Comparison of ENCODE assay signal across 1 cellular context in the genomic region with DNA sequence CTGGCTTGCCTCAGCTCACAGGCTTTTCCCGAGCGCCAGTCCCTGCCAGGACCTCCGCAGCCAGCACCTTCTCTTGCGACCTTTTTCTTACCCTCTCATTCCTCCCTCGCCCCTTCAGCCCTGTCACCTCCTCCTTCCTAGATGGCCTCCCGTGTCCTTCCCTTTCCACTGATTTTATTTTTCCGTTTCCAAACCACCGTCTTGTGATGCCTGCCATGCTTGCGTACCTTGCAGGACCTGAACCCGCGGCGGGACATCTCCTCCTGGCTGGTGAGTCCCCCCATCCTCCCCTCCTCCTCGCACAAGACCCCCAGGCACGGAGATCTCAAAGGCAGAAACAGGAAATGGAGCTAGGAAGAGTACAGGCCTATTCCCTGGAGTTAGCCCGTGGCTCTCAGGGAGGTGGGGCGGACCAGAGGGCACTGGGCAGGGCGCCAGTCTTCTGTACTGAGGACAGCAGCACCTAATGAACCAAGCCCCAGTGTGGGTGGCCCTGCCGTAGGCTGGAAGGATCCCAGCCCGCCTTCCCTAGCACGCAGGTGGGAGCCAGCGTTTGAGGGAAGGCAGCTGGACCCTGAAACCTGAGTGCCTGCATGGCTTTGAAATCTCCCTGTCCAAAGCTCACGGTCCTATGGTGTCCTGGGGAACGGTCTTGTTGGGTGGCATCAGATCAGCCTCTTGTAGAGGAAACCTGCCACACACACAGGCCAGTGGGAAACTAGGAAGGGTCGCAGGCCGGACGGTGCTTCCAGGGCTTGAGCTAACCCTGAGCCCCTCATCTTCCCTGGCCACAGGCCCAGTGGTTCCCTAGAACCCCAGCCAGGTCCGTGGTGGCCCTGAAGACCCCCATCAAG.
TF ChIP-seq lines count a peak whose summit lies in the region.

No MANE protein-coding gene starts in this region.

TF ChIP-seq in HepG2, 621 proteins besides CTCF, POLR2A, EP300 and RAD21 (continued from another document and continues in another):
- TF ChIP-seq, protein P1, sequence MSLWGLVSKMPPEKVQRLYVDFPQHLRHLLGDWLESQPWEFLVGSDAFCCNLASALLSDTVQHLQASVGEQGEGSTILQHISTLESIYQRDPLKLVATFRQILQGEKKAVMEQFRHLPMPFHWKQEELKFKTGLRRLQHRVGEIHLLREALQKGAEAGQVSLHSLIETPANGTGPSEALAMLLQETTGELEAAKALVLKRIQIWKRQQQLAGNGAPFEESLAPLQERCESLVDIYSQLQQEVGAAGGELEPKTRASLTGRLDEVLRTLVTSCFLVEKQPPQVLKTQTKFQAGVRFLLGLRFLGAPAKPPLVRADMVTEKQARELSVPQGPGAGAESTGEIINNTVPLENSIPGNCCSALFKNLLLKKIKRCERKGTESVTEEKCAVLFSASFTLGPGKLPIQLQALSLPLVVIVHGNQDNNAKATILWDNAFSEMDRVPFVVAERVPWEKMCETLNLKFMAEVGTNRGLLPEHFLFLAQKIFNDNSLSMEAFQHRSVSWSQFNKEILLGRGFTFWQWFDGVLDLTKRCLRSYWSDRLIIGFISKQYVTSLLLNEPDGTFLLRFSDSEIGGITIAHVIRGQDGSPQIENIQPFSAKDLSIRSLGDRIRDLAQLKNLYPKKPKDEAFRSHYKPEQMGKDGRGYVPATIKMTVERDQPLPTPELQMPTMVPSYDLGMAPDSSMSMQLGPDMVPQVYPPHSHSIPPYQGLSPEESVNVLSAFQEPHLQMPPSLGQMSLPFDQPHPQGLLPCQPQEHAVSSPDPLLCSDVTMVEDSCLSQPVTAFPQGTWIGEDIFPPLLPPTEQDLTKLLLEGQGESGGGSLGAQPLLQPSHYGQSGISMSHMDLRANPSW (CRISPR knock-in tag; IDR thresholded peaks at IDR 0.05; ENCODE audit: borderline replicate concordance), result peak; percentile 67; the same call in 1 of the 2 replicates
- TF ChIP-seq TEAD2 (CRISPR knock-in tag; IDR thresholded peaks at IDR 0.05), result no peak
- TF ChIP-seq TBX2 (CRISPR knock-in tag; IDR thresholded peaks at IDR 0.05; ENCODE audit: borderline replicate concordance), result peak; percentile 66; the same call in 1 of the 2 replicates
- peak; percentile 80 for TF ChIP-seq KDM5A (IDR thresholded peaks at IDR 0.05; ENCODE audit: borderline replicate concordance, low read length)
- peak; percentile 63 for TF ChIP-seq JARID2 (CRISPR knock-in tag; IDR thresholded peaks at IDR 0.05; ENCODE audit: insufficient replicate concordance)
- TF ChIP-seq, protein P2, sequence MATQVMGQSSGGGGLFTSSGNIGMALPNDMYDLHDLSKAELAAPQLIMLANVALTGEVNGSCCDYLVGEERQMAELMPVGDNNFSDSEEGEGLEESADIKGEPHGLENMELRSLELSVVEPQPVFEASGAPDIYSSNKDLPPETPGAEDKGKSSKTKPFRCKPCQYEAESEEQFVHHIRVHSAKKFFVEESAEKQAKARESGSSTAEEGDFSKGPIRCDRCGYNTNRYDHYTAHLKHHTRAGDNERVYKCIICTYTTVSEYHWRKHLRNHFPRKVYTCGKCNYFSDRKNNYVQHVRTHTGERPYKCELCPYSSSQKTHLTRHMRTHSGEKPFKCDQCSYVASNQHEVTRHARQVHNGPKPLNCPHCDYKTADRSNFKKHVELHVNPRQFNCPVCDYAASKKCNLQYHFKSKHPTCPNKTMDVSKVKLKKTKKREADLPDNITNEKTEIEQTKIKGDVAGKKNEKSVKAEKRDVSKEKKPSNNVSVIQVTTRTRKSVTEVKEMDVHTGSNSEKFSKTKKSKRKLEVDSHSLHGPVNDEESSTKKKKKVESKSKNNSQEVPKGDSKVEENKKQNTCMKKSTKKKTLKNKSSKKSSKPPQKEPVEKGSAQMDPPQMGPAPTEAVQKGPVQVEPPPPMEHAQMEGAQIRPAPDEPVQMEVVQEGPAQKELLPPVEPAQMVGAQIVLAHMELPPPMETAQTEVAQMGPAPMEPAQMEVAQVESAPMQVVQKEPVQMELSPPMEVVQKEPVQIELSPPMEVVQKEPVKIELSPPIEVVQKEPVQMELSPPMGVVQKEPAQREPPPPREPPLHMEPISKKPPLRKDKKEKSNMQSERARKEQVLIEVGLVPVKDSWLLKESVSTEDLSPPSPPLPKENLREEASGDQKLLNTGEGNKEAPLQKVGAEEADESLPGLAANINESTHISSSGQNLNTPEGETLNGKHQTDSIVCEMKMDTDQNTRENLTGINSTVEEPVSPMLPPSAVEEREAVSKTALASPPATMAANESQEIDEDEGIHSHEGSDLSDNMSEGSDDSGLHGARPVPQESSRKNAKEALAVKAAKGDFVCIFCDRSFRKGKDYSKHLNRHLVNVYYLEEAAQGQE (IDR thresholded peaks at IDR 0.05; ENCODE audit: borderline replicate concordance in 1 of 2, low read depth in 1 of 2, low read length in 2 of 2), result no peak
- no peak; the same call in 1 of the 2 replicates for TF ChIP-seq SMC3 (IDR thresholded peaks at IDR 0.05; ENCODE audit: low read length)
- no peak for TF ChIP-seq ZNF770 (CRISPR knock-in tag; IDR thresholded peaks at IDR 0.05)
- TF ChIP-seq KDM2A (CRISPR knock-in tag; IDR thresholded peaks at IDR 0.05; ENCODE audit: borderline replicate concordance, low read depth), result peak; percentile 58; the same call in 1 of the 2 replicates
- TF ChIP-seq SALL2 (CRISPR knock-in tag; IDR thresholded peaks at IDR 0.05), result 0 out of 2 replicates have a peak, but pooled peaks have one; percentile 11
- TF ChIP-seq CSRNP2 (CRISPR knock-in tag; conservative IDR thresholded peaks at IDR 0.05; ENCODE audit: low read depth), result no peak
- no peak for TF ChIP-seq ZNF7 (CRISPR knock-in tag; IDR thresholded peaks at IDR 0.05)
- no peak; the same call in 1 of the 2 replicates for TF ChIP-seq ZNF792 (CRISPR knock-in tag; IDR thresholded peaks at IDR 0.05)
- no peak for TF ChIP-seq ZNF75D (CRISPR knock-in tag; IDR thresholded peaks at IDR 0.05; ENCODE audit: borderline replicate concordance)
- TF ChIP-seq, protein P3, sequence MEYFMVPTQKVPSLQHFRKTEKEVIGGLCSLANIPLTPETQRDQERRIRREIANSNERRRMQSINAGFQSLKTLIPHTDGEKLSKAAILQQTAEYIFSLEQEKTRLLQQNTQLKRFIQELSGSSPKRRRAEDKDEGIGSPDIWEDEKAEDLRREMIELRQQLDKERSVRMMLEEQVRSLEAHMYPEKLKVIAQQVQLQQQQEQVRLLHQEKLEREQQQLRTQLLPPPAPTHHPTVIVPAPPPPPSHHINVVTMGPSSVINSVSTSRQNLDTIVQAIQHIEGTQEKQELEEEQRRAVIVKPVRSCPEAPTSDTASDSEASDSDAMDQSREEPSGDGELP (IDR thresholded peaks at IDR 0.05; ENCODE audit: borderline replicate concordance, low read depth), result no peak
- no peak for TF ChIP-seq KLF6 (CRISPR knock-in tag; IDR thresholded peaks at IDR 0.05)
- no peak for TF ChIP-seq ZFP36 (IDR thresholded peaks at IDR 0.05; ENCODE audit: borderline replicate concordance, low read depth, low read length, partially characterized antibody)
- no peak for TF ChIP-seq MATR3 (CRISPR knock-in tag; IDR thresholded peaks at IDR 0.05)
- TF ChIP-seq, protein P4, sequence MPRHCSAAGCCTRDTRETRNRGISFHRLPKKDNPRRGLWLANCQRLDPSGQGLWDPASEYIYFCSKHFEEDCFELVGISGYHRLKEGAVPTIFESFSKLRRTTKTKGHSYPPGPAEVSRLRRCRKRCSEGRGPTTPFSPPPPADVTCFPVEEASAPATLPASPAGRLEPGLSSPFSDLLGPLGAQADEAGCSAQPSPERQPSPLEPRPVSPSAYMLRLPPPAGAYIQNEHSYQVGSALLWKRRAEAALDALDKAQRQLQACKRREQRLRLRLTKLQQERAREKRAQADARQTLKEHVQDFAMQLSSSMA (CRISPR knock-in tag; IDR thresholded peaks at IDR 0.05), result peak; percentile 63; the same call in 1 of the 2 replicates
- no peak for TF ChIP-seq ZNF841 (CRISPR knock-in tag; IDR thresholded peaks at IDR 0.05; ENCODE audit: borderline replicate concordance)
- TF ChIP-seq, protein P5, sequence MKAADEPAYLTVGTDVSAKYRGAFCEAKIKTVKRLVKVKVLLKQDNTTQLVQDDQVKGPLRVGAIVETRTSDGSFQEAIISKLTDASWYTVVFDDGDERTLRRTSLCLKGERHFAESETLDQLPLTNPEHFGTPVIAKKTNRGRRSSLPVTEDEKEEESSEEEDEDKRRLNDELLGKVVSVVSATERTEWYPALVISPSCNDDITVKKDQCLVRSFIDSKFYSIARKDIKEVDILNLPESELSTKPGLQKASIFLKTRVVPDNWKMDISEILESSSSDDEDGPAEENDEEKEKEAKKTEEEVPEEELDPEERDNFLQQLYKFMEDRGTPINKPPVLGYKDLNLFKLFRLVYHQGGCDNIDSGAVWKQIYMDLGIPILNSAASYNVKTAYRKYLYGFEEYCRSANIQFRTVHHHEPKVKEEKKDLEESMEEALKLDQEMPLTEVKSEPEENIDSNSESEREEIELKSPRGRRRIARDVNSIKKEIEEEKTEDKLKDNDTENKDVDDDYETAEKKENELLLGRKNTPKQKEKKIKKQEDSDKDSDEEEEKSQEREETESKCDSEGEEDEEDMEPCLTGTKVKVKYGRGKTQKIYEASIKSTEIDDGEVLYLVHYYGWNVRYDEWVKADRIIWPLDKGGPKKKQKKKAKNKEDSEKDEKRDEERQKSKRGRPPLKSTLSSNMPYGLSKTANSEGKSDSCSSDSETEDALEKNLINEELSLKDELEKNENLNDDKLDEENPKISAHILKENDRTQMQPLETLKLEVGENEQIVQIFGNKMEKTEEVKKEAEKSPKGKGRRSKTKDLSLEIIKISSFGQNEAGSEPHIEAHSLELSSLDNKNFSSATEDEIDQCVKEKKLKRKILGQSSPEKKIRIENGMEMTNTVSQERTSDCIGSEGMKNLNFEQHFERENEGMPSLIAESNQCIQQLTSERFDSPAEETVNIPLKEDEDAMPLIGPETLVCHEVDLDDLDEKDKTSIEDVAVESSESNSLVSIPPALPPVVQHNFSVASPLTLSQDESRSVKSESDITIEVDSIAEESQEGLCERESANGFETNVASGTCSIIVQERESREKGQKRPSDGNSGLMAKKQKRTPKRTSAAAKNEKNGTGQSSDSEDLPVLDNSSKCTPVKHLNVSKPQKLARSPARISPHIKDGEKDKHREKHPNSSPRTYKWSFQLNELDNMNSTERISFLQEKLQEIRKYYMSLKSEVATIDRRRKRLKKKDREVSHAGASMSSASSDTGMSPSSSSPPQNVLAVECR (CRISPR knock-in tag; IDR thresholded peaks at IDR 0.05; ENCODE audit: borderline replicate concordance), result peak; percentile 69
- TF ChIP-seq ZNF367 (CRISPR knock-in tag; IDR thresholded peaks at IDR 0.05; ENCODE audit: borderline replicate concordance), result no peak; the same call in 1 of the 2 replicates
- TF ChIP-seq BCLAF1 (IDR thresholded peaks at IDR 0.05), result no peak
- TF ChIP-seq TCF7 (IDR thresholded peaks at IDR 0.05; ENCODE audit: low read depth), result no peak
- TF ChIP-seq MEF2D (CRISPR knock-in tag; IDR thresholded peaks at IDR 0.05), result no peak
- peak; percentile 38; the same call in 1 of the 2 replicates for TF ChIP-seq POLR2AphosphoS2 (IDR thresholded peaks at IDR 0.05; ENCODE audit: low read depth, low read length)
- TF ChIP-seq SUZ12 (IDR thresholded peaks at IDR 0.05; ENCODE audit: low read depth, low read length), result no peak
- TF ChIP-seq ZNF703 (CRISPR knock-in tag; IDR thresholded peaks at IDR 0.05; ENCODE audit: borderline replicate concordance), result no peak
- TF ChIP-seq ZNF776 (CRISPR knock-in tag; IDR thresholded peaks at IDR 0.05), result no peak
- no peak for TF ChIP-seq CEBPB (IDR thresholded peaks at IDR 0.05; ENCODE audit: borderline replicate concordance, low read depth, low read length)
- TF ChIP-seq NCOA5 (CRISPR knock-in tag; IDR thresholded peaks at IDR 0.05), result no peak
- no peak; the same call in 1 of the 2 replicates for TF ChIP-seq FOXC1 (CRISPR knock-in tag; IDR thresholded peaks at IDR 0.05; ENCODE audit: borderline replicate concordance)
